Comparison of ENCODE assay signal across 23 cellular contexts in the genomic region with DNA sequence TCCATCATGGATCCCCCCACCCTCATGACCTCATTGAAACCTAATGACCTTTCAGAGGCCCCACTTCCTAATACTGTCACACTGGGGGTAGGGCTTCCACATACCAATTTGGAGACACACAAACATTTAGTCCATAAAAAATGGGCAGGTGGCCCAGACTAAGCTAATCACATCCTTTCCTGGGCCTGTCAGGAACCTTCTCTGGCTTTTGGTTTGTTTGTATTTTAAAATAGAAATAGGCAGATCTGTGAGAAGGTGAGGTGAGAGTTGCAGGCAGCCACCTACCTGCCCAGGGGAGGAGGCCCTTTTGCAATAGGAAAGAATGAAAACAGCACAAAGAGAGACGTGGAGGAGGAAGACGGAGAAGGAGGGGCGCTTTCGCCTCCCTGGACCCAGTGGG.
DNase-seq lines count a peak whose midpoint lies in the region; ATAC-seq and TF ChIP-seq lines count a peak whose summit lies in the region.
"Had no signal": no experiment of that assay in that cellular context is flagged by ENCODE, and none has a peak within 500 bp of the region (broad histone marks: within the 10 kb centered on the region; RNA-seq: fewer than 3 reads in every experiment).

No MANE protein-coding gene starts in this region.

- peaks cover 29% of the 10 kb centered on the region for H3K4me1 Mint-ChIP-seq in stimulated activated memory B cell treated with anti-CD40 and anti-IgM and Interleukin-4, amounts not matched to agents 10 μg/mL and 1 μg/mL and 100 μg/mL, for 72 hours
- no peaks in the 10 kb centered on the region for H3K4me1 Mint-ChIP-seq in effector memory CD8-positive, alpha-beta T cell (ENCODE audit: low read depth in 2 of 2)
- H3K4me1 Mint-ChIP-seq in CD14-positive monocyte = no peaks in the 10 kb centered on the region
- H3K4me1 Mint-ChIP-seq: activated naive CD4-positive, alpha-beta T cell treated with anti-CD3 and anti-CD28 coated beads, Interleukin-2, amount 10 ng/mL, durations not matched to agents 7 days and 5 days; T-cell had no signal

- peaks cover 4% of the 10 kb centered on the region for H3K9me3 Mint-ChIP-seq in stimulated activated memory B cell treated with anti-CD40 and anti-IgM and Interleukin-4, amounts not matched to agents 10 μg/mL and 1 μg/mL and 100 μg/mL, for 72 hours
- H3K9me3 Mint-ChIP-seq in effector memory CD8-positive, alpha-beta T cell = no peaks in the 10 kb centered on the region
- peaks cover 0 to 3% (median 0%) of the 10 kb centered on the region in 7 donors for H3K9me3 Mint-ChIP-seq in CD14-positive monocyte
- H3K9me3 Mint-ChIP-seq: activated naive CD4-positive, alpha-beta T cell treated with anti-CD3 and anti-CD28 coated beads, Interleukin-2, amount 10 ng/mL, durations not matched to agents 7 days and 5 days; natural killer cell treated with Interleukin-12 subunit alpha and Interleukin-12 subunit beta and Interleukin-15 and Interleukin-18, amount 100 ng/mL, for 72 hours; T-cell; type B pancreatic cell had no signal

- H3K36me3 Mint-ChIP-seq in stimulated activated memory B cell treated with anti-CD40 and anti-IgM and Interleukin-4, amounts not matched to agents 10 μg/mL and 1 μg/mL and 100 μg/mL, for 72 hours = no peaks in the 10 kb centered on the region
- peaks cover 3% of the 10 kb centered on the region for H3K36me3 Mint-ChIP-seq in effector memory CD8-positive, alpha-beta T cell (ENCODE audit: insufficient read depth)
- H3K36me3 Mint-ChIP-seq in CD14-positive monocyte = no peaks in the 10 kb centered on the region
- H3K36me3 Mint-ChIP-seq: activated naive CD4-positive, alpha-beta T cell treated with anti-CD3 and anti-CD28 coated beads, Interleukin-2, amount 10 ng/mL, durations not matched to agents 7 days and 5 days; natural killer cell treated with Interleukin-12 subunit alpha and Interleukin-12 subunit beta and Interleukin-15 and Interleukin-18, amount 100 ng/mL, for 72 hours; T-cell; type B pancreatic cell had no signal

- no peak for TF ChIP-seq CTCF in VCaP (conservative IDR thresholded peaks at IDR 0.05)
- TF ChIP-seq CTCF in CD14-positive monocyte (IDR thresholded peaks at IDR 0.05) = no peak

- H3K4me3 Mint-ChIP-seq in stimulated activated memory B cell treated with anti-CD40 and anti-IgM and Interleukin-4, amounts not matched to agents 10 μg/mL and 1 μg/mL and 100 μg/mL, for 72 hours = no peak overlapping the region
- no peak overlapping the region for H3K4me3 Mint-ChIP-seq in effector memory CD8-positive, alpha-beta T cell
- no peak overlapping the region for H3K4me3 Mint-ChIP-seq in CD14-positive monocyte
- H3K4me3 Mint-ChIP-seq: activated naive CD4-positive, alpha-beta T cell treated with anti-CD3 and anti-CD28 coated beads, Interleukin-2, amount 10 ng/mL, durations not matched to agents 7 days and 5 days; natural killer cell treated with Interleukin-12 subunit alpha and Interleukin-12 subunit beta and Interleukin-15 and Interleukin-18, amount 100 ng/mL, for 72 hours; T-cell; type B pancreatic cell had no signal

- peak overlapping the region; percentile 40 for H3K27ac Mint-ChIP-seq in stimulated activated memory B cell treated with anti-CD40 and anti-IgM and Interleukin-4, amounts not matched to agents 10 μg/mL and 1 μg/mL and 100 μg/mL, for 72 hours
- H3K27ac Mint-ChIP-seq in effector memory CD8-positive, alpha-beta T cell = no peak overlapping the region
- H3K27ac Mint-ChIP-seq in CD14-positive monocyte = no peak overlapping the region
- H3K27ac Mint-ChIP-seq: activated naive CD4-positive, alpha-beta T cell treated with anti-CD3 and anti-CD28 coated beads, Interleukin-2, amount 10 ng/mL, durations not matched to agents 7 days and 5 days; natural killer cell treated with Interleukin-12 subunit alpha and Interleukin-12 subunit beta and Interleukin-15 and Interleukin-18, amount 100 ng/mL, for 72 hours; T-cell; type B pancreatic cell had no signal

- intact Hi-C loops in left ventricle myocardium superior (cut with micrococcal nuclease) = no loop called here
- intact Hi-C loops in CD14-positive monocyte (cut with micrococcal nuclease) = no loop called here

- H3K27ac ChIP-seq in VCaP = peak overlapping the region; percentile 85
- H3K27ac ChIP-seq: 22Rv1, esophagus squamous epithelium had no signal

- ATAC-seq in left ventricle myocardium superior = peak; percentile 29
- no peak for ATAC-seq in stimulated activated memory B cell treated with anti-CD40 and anti-IgM and Interleukin-4, amounts not matched to agents 10 μg/mL and 1 μg/mL and 100 μg/mL, for 72 hours
- no peak for ATAC-seq in effector memory CD8-positive, alpha-beta T cell (replicated peaks)
- ATAC-seq: natural killer cell treated with Interleukin-12 subunit alpha and Interleukin-12 subunit beta and Interleukin-15 and Interleukin-18, amount 100 ng/mL, for 72 hours; stimulated activated naive CD8-positive, alpha-beta T cell treated with anti-CD3 and anti-CD28 coated beads, Interleukin-15, Interleukin-2, amounts not matched to agents 100 U/mL and 50 U/mL, for 24 hours; T-cell had no signal

- no peaks in the 10 kb centered on the region for H3K27me3 Mint-ChIP-seq in stimulated activated memory B cell treated with anti-CD40 and anti-IgM and Interleukin-4, amounts not matched to agents 10 μg/mL and 1 μg/mL and 100 μg/mL, for 72 hours
- H3K27me3 Mint-ChIP-seq in effector memory CD8-positive, alpha-beta T cell = peaks cover 12 to 17% of the 10 kb centered on the region in 2 donors
- H3K27me3 Mint-ChIP-seq in CD14-positive monocyte (ENCODE audit: low read depth in 3 of 3) = peaks cover 2 to 6% (median 4%) of the 10 kb centered on the region in 3 donors
- H3K27me3 Mint-ChIP-seq: activated naive CD4-positive, alpha-beta T cell treated with anti-CD3 and anti-CD28 coated beads, Interleukin-2, amount 10 ng/mL, durations not matched to agents 7 days and 5 days; type B pancreatic cell had no signal

- DNase-seq in NCI-H1105 treated with DMSO at 0.1 percent for 48 hours (lab: John Stamatoyannopoulos, UW) (peak; percentile 0), NCI-H1105 (lab: John Stamatoyannopoulos, UW) (no peak), left ventricle myocardium superior (no peak), CD14-positive monocyte (ENCODE audit: low spot score) (no peak)
- DNase-seq in stimulated activated naive CD4-positive, alpha-beta T cell (lab: John Stamatoyannopoulos, UW) = no peak
- no peak for DNase-seq in effector memory CD8-positive, alpha-beta T cell
- DNase-seq: activated CD4-positive, alpha-beta T cell treated with anti-CD3 and anti-CD28 coated beads for 4 hours; activated naive CD4-positive, alpha-beta T cell treated with anti-CD3 and anti-CD28 coated beads, Interleukin-2, amount 10 ng/mL, durations not matched to agents 7 days and 5 days; Caco-2; effector CD8-positive, alpha-beta T cell; esophagus squamous epithelium; KG1; NCI-H187 treated with DMSO at 0.1 percent for 48 hours; NCI-H2227 treated with DMSO at 0.1 percent for 48 hours; NCI-H748 treated with DMSO at 0.1 percent for 48 hours; stimulated activated CD4-positive, alpha-beta T cell treated with anti-CD3 and anti-CD28 coated beads, Interleukin-2, amount 100 ng/mL, for 24 hours; stimulated activated naive CD8-positive, alpha-beta T cell treated with anti-CD3 and anti-CD28 coated beads, Interleukin-15, Interleukin-2, amounts not matched to agents 100 U/mL and 50 U/mL, for 24 hours; T-cell had no signal
